ENCODE assay signal across 9 cellular contexts in genomic region chr9:88344013-88344412, GRCh38.
"Had no signal": no experiment of that assay in that cellular context is flagged by ENCODE, and none has a peak within 500 bp of the region (broad histone marks: within the 10 kb centered on the region; RNA-seq: fewer than 3 reads in every experiment).

No MANE protein-coding gene starts in this region.

- H3K4me3 ChIP-seq: cardiac muscle cell, esophagus squamous epithelium, stomach, thoracic aorta had no signal

- H3K27ac Mint-ChIP-seq: nephron progenitor cell had no signal

- H3K36me3 ChIP-seq: cardiac muscle cell, esophagus squamous epithelium, stomach, thoracic aorta had no signal

- ATAC-seq: left lobe of liver had no signal

- H3K4me3 Mint-ChIP-seq: nephron progenitor cell had no signal

- H3K4me1 ChIP-seq: esophagus squamous epithelium, stomach had no signal

- H3K9me3 ChIP-seq: esophagus squamous epithelium, stomach, thoracic aorta had no signal

- DNase-seq: activated naive CD4-positive, alpha-beta T cell treated with Interleukin-2 at 50 U/mL for 16 hours; esophagus squamous epithelium; foreskin fibroblast; nephron progenitor cell; stomach; T-helper 9 cell had no signal

- H3K27ac ChIP-seq: cardiac muscle cell, esophagus squamous epithelium, stomach, thoracic aorta had no signal

- H3K9me3 Mint-ChIP-seq: nephron progenitor cell had no signal

- H3K27me3 ChIP-seq: cardiac muscle cell, stomach had no signal
